21 cellular contexts compared by ENCODE assay signal in genomic region chr10:79979310-79979972, GRCh38. TPM values are rescaled to one million over a fixed set of nuclear protein-coding genes. Genes with fewer than 3 reads are reported as not detected.
"Had no signal": no experiment of that assay in that cellular context is flagged by ENCODE, and none has a peak within 500 bp of the region (broad histone marks: within the 10 kb centered on the region; RNA-seq: fewer than 3 reads in every experiment).

No MANE protein-coding gene starts in this region.

- H3K36me3 Mint-ChIP-seq: natural killer cell had no signal

- DNase-seq: activated CD4-positive, alpha-beta T cell treated with anti-CD3 and anti-CD28 coated beads, Interleukin-2, amount 10 ng/mL, durations not matched to agents 24 days and 14 days; activated CD4-positive, CD25-positive, alpha-beta regulatory T cell; activated CD8-positive, alpha-beta T cell treated with anti-CD3 and anti-CD28 coated beads, Interleukin-2, amount 10 ng/mL, durations not matched to agents 7 days and 5 days; activated naive CD4-positive, alpha-beta T cell treated with Interleukin-2 at 50 U/mL for 16 hours; activated T-cell treated with anti-CD3 and anti-CD28 coated beads, Interleukin-2, amount 50 U/mL, for 24 hours; effector CD4-positive, alpha-beta T cell; heart left ventricle; kidney glomerular epithelial cell; natural killer cell; occipital lobe; stimulated activated CD4-positive, alpha-beta T cell treated with anti-CD3 and anti-CD28 coated beads, Interleukin-12 subunit alpha, Interleukin-12 subunit beta, amount 100 ng/mL, for 4 hours; stimulated activated CD4-positive, alpha-beta T cell treated with anti-CD3 and anti-CD28 coated beads, Interleukin-1b, Interleukin-23, amount 100 ng/mL, for 48 hours; stimulated activated CD8-positive, alpha-beta memory T cell treated with anti-CD3 and anti-CD28 coated beads, Interleukin-4, amount 100 ng/mL, for 48 hours; stimulated activated naive CD4-positive, alpha-beta T cell; tibial artery; uterus had no signal

- H3K27me3 ChIP-seq: right atrium auricular region, uterus had no signal

- H3K27ac ChIP-seq: right atrium auricular region, uterus had no signal

- H3K27ac Mint-ChIP-seq: activated CD4-positive, alpha-beta T cell treated with anti-CD3 and anti-CD28 coated beads, Interleukin-2, amount 10 ng/mL, durations not matched to agents 24 days and 14 days; activated CD8-positive, alpha-beta T cell treated with anti-CD3 and anti-CD28 coated beads, Interleukin-2, amount 10 ng/mL, durations not matched to agents 7 days and 5 days; activated T-cell treated with anti-CD3 and anti-CD28 coated beads, Interleukin-2, amount 50 U/mL, for 24 hours; activated T-helper 2 cell treated with anti-CD3 and anti-CD28 coated beads, Interferon-gamma antibody, Interleukin-2, Interleukin-4, amounts not matched to agents 10 μg/mL and 5 μg/mL and 100 μg/mL, durations not matched to agents 14 hours and 24 hours and 36 hours; natural killer cell; progenitor cell of endocrine pancreas had no signal

- H3K4me3 Mint-ChIP-seq: activated CD4-positive, alpha-beta T cell treated with anti-CD3 and anti-CD28 coated beads, Interleukin-2, amount 10 ng/mL, durations not matched to agents 24 days and 14 days; activated CD8-positive, alpha-beta T cell treated with anti-CD3 and anti-CD28 coated beads, Interleukin-2, amount 10 ng/mL, durations not matched to agents 7 days and 5 days; activated T-cell treated with anti-CD3 and anti-CD28 coated beads, Interleukin-2, amount 50 U/mL, for 24 hours; natural killer cell had no signal

- H3K4me3 ChIP-seq: esophagus muscularis mucosa, gastroesophageal sphincter, heart left ventricle, right atrium auricular region, tibial artery, uterus had no signal

- H3K9me3 ChIP-seq: esophagus muscularis mucosa, right atrium auricular region, tibial artery, uterus had no signal

- H3K36me3 ChIP-seq: esophagus muscularis mucosa, gastroesophageal sphincter, heart left ventricle, right atrium auricular region, tibial artery, uterus had no signal

- ATAC-seq: activated CD8-positive, alpha-beta T cell treated with anti-CD3 and anti-CD28 coated beads, Interleukin-2, amount 10 ng/mL, durations not matched to agents 7 days and 5 days; gastroesophageal sphincter; natural killer cell had no signal

- H3K9me3 Mint-ChIP-seq: activated T-helper 2 cell treated with anti-CD3 and anti-CD28 coated beads, Interferon-gamma antibody, Interleukin-2, Interleukin-4, amounts not matched to agents 10 μg/mL and 5 μg/mL and 100 μg/mL, durations not matched to agents 14 hours and 24 hours and 36 hours; natural killer cell had no signal

RNA-seq across cellular contexts. Expression of gene SFTPD, which starts 30.5 kb away (rescaled TPM):
- total RNA-seq: activated CD4-positive, alpha-beta T cell treated with anti-CD3 and anti-CD28 coated beads, Interleukin-2, amount 10 ng/mL, durations not matched to agents 24 days and 14 days; activated CD8-positive, alpha-beta T cell treated with anti-CD3 and anti-CD28 coated beads, Interleukin-2, amount 10 ng/mL, durations not matched to agents 7 days and 5 days; activated T-helper 2 cell treated with anti-CD3 and anti-CD28 coated beads, Interferon-gamma antibody, Interleukin-2, Interleukin-4, amounts not matched to agents 10 μg/mL and 5 μg/mL and 100 μg/mL, durations not matched to agents 14 hours and 24 hours and 36 hours had no signal
